ENCODE assay signal across 2 cellular contexts in genomic region chr16:58586340-58587030, GRCh38.
TF ChIP-seq lines count a peak whose summit lies in the region.

No MANE protein-coding gene starts in this region.

TF ChIP-seq in HepG2, 621 proteins besides CTCF, POLR2A, EP300 and RAD21 (continues in another document):
- TF ChIP-seq PCBP1 (IDR thresholded peaks at IDR 0.05; ENCODE audit: borderline replicate concordance, low read depth, low read length) (0 out of 2 replicates have a peak, but pooled peaks have one; percentile 76), CEBPG (CRISPR knock-in tag; IDR thresholded peaks at IDR 0.05) (no peak), NR1H2 (CRISPR knock-in tag; IDR thresholded peaks at IDR 0.05; ENCODE audit: borderline replicate concordance, low read depth) (no peak), PAF1 (CRISPR knock-in tag; IDR thresholded peaks at IDR 0.05) (no peak), RFX3 (CRISPR knock-in tag; IDR thresholded peaks at IDR 0.05) (no peak), KLF6 (CRISPR knock-in tag; IDR thresholded peaks at IDR 0.05) (no peak), NFE2L1 (CRISPR knock-in tag; IDR thresholded peaks at IDR 0.05; ENCODE audit: borderline replicate concordance) (no peak), GLMP (CRISPR knock-in tag; IDR thresholded peaks at IDR 0.05; ENCODE audit: borderline replicate concordance) (no peak), USF2 (IDR thresholded peaks at IDR 0.05; ENCODE audit: low read depth, low read length) (no peak), USF2 (CRISPR knock-in tag; IDR thresholded peaks at IDR 0.05; ENCODE audit: borderline replicate concordance) (no peak), IKZF5 (CRISPR knock-in tag; IDR thresholded peaks at IDR 0.05) (no peak), ZNF468 (CRISPR knock-in tag; IDR thresholded peaks at IDR 0.05) (no peak), KDM6A (CRISPR knock-in tag; IDR thresholded peaks at IDR 0.05; ENCODE audit: low read depth) (no peak), ZNF652 (CRISPR knock-in tag; IDR thresholded peaks at IDR 0.05; ENCODE audit: borderline replicate concordance, low read depth) (peak; percentile 65), STAT6 (CRISPR knock-in tag; IDR thresholded peaks at IDR 0.05; ENCODE audit: borderline replicate concordance) (no peak), RBM22 (optimal IDR thresholded peaks at IDR 0.05; ENCODE audit: low read length) (peak; percentile 65), ZNF766 (CRISPR knock-in tag; IDR thresholded peaks at IDR 0.05; ENCODE audit: borderline replicate concordance) (no peak), ZXDC (CRISPR knock-in tag; IDR thresholded peaks at IDR 0.05) (no peak), CCDC6 (CRISPR knock-in tag; IDR thresholded peaks at IDR 0.05) (no peak), ZBTB1 (CRISPR knock-in tag; IDR thresholded peaks at IDR 0.05; ENCODE audit: borderline replicate concordance) (no peak), DMAP1 (CRISPR knock-in tag; IDR thresholded peaks at IDR 0.05) (no peak), MAFG (CRISPR knock-in tag; IDR thresholded peaks at IDR 0.05) (no peak), POLR2AphosphoS5 (IDR thresholded peaks at IDR 0.05; ENCODE audit: low read depth, low read length) (no peak)

TF ChIP-seq in K562, 482 proteins besides CTCF, POLR2A, EP300 and RAD21:
- TF ChIP-seq ZNF76 (CRISPR knock-in tag; IDR thresholded peaks at IDR 0.05; ENCODE audit: borderline replicate concordance) (no peak), HMBOX1 (IDR thresholded peaks at IDR 0.05) (no peak), ZNF609 (CRISPR knock-in tag; IDR thresholded peaks at IDR 0.05; ENCODE audit: borderline replicate concordance) (no peak), PCBP2 (IDR thresholded peaks at IDR 0.05; ENCODE audit: low read depth, low read length, poor library complexity, severe bottlenecking) (peak; percentile 64), ZNF518B (CRISPR knock-in tag; IDR thresholded peaks at IDR 0.05) (no peak), HNRNPK (IDR thresholded peaks at IDR 0.05; ENCODE audit: low read depth, low read length, poor library complexity, severe bottlenecking) (peak; percentile 65), TSC22D4 (tag; IDR thresholded peaks at IDR 0.05) (no peak), CBX5 (IDR thresholded peaks at IDR 0.05; ENCODE audit: borderline replicate concordance, low read depth) (no peak), HDAC3 (IDR thresholded peaks at IDR 0.05; ENCODE audit: borderline replicate concordance, partially characterized antibody) (no peak), E2F8 (IDR thresholded peaks at IDR 0.05; ENCODE audit: low read depth, partially characterized antibody) (no peak), PCBP1 (IDR thresholded peaks at IDR 0.05; ENCODE audit: low read depth, low read length, poor library complexity, severe bottlenecking) (peak; percentile 83), SMC3 (conservative IDR thresholded peaks at IDR 0.05; ENCODE audit: insufficient read depth, low read depth, low read length) (no peak), NFATC3 (IDR thresholded peaks at IDR 0.05) (no peak)
